ENCODE assay signal across 15 cellular contexts in genomic region chr4:75519452-75519851, GRCh38. TPM values are rescaled to one million over a fixed set of nuclear protein-coding genes. Genes with fewer than 3 reads are reported as not detected.
"Had no signal": no experiment of that assay in that cellular context is flagged by ENCODE, and none has a peak within 500 bp of the region (broad histone marks: within the 10 kb centered on the region; RNA-seq: fewer than 3 reads in every experiment).

No MANE protein-coding gene starts in this region.

RNA-seq across cellular contexts. Expression of gene ODAPH, which starts 36.4 kb away (rescaled TPM):
- total RNA-seq: activated naive CD4-positive, alpha-beta T cell treated with anti-CD3 and anti-CD28 coated beads for 36 hours; activated naive CD4-positive, alpha-beta T cell treated with anti-CD3 and anti-CD28 coated beads, Interleukin-2, amount 50 U/mL, for 72 hours; activated naive CD8-positive, alpha-beta T cell treated with anti-CD3 and anti-CD28 coated beads for 36 hours; activated T-cell treated with anti-CD3 and anti-CD28 coated beads, Interleukin-2, amount 50 U/mL, for 4 hours; activated T-helper 2 cell treated with anti-CD3 and anti-CD28 coated beads, Interferon-gamma antibody, Interleukin-2, Interleukin-4, amounts not matched to agents 10 μg/mL and 5 μg/mL and 100 μg/mL, durations not matched to agents 14 hours and 24 hours and 36 hours; adrenal gland; aorta; ascending aorta; body of pancreas; breast epithelium; bronchial epithelial cell; cardiac septum; cerebellum; chondrocyte had no signal
- polyA plus RNA-seq: adipose tissue, aorta had no signal
